11 cellular contexts compared by ENCODE assay signal in genomic region chr1:226132731-226133503, GRCh38. TPM values are rescaled to one million over a fixed set of nuclear protein-coding genes. Genes with fewer than 3 reads are reported as not detected.
DNase-seq lines count a peak whose midpoint lies in the region; ATAC-seq and TF ChIP-seq lines count a peak whose summit lies in the region.
"Had no signal": no experiment of that assay in that cellular context is flagged by ENCODE, and none has a peak within 500 bp of the region (broad histone marks: within the 10 kb centered on the region; RNA-seq: fewer than 3 reads in every experiment).

No MANE protein-coding gene starts in this region.

- no peaks in the 10 kb centered on the region for H3K9me3 Mint-ChIP-seq in IgD-negative memory B cell

- DNase-seq in Right ventricle myocardium inferior (ENCODE audit: missing footprints) (peak; percentile 56), Right ventricle myocardium superior (no peak), kidney tubule cell (ENCODE audit: low spot score) (peak; percentile 56), testis (peak; percentile 8), omental fat pad (ENCODE audit: low spot score) (no peak), COLO829 (ENCODE audit: low spot score) (no peak), BE2C (no peak)
- DNase-seq: NCI-H524; psoas muscle; stimulated activated CD8-positive, alpha-beta memory T cell treated with anti-CD3 and anti-CD28 coated beads, Interleukin-4, amount 100 ng/mL, for 48 hours had no signal

- no peaks in the 10 kb centered on the region for H3K27me3 Mint-ChIP-seq in IgD-negative memory B cell

- H3K27ac Mint-ChIP-seq in IgD-negative memory B cell, result peak overlapping the region; percentile 77 to 94 (median 93)

- intact Hi-C loops in Right ventricle myocardium inferior (cut with DNase I), result no loop called here
- intact Hi-C loops in Right ventricle myocardium superior (cut with DNase I), result no loop called here
- intact Hi-C loops in testis (cut with DNase I; ENCODE audit: low total_unique reads), result loop anchor here (10.0 kb wide), 1 partner anchor 62 kb away; no protein-coding TSS in a partner anchor

- H3K27me3 ChIP-seq in testis, result no peaks in the 10 kb centered on the region
- H3K27me3 ChIP-seq in BE2C, result no peaks in the 10 kb centered on the region

- 71 to 73% methylated on average over 17 of the region's 17 CpGs for WGBS in testis, 2 donors

- ATAC-seq in Right ventricle myocardium inferior (no peak), Right ventricle myocardium superior (ENCODE audit: poor library complexity) (no peak), omental fat pad (ENCODE audit: low FRiP score) (no peak)
- ATAC-seq: psoas muscle had no signal

- H3K4me3 ChIP-seq in testis, result no peak overlapping the region
- H3K4me3 ChIP-seq in BE2C (ENCODE audit: low read depth, low read length), result no peak overlapping the region
- H3K4me3 ChIP-seq: psoas muscle had no signal

- H3K9me3 ChIP-seq in testis (no peaks in the 10 kb centered on the region), BE2C (no peaks in the 10 kb centered on the region)
- H3K9me3 ChIP-seq: psoas muscle had no signal

- no peak overlapping the region for H3K27ac ChIP-seq in testis
- H3K27ac ChIP-seq: psoas muscle had no signal

- peak overlapping the region; percentile 44 to 92 (median 88) for H3K4me3 Mint-ChIP-seq in IgD-negative memory B cell

- H3K4me1 ChIP-seq in testis (peaks cover 15% of the 10 kb centered on the region), BE2C (peaks cover 13% of the 10 kb centered on the region)

- TF ChIP-seq CTCF in testis (IDR thresholded peaks at IDR 0.05), result no peak
- no peak for TF ChIP-seq CTCF in omental fat pad (IDR thresholded peaks at IDR 0.05)
- TF ChIP-seq CTCF in BE2C (IDR thresholded peaks at IDR 0.05; ENCODE audit: low read depth, low read length), result no peak

- H3K36me3 ChIP-seq in testis (ENCODE audit: low read depth, missing control alignments) (no peaks in the 10 kb centered on the region), BE2C (no peaks in the 10 kb centered on the region)

- H3K36me3 Mint-ChIP-seq in IgD-negative memory B cell, result peaks cover 2% of the 10 kb centered on the region

- peaks cover 38 to 50% (median 48%) of the 10 kb centered on the region in 3 donors for H3K4me1 Mint-ChIP-seq in IgD-negative memory B cell

- no peak for TF ChIP-seq POLR2A in testis (IDR thresholded peaks at IDR 0.05)

RNA-seq across cellular contexts. Expression of gene ACBD3, which starts 53.6 kb away (rescaled TPM):
- total RNA-seq in Right ventricle myocardium inferior (27.4 TPM), Right ventricle myocardium superior (23.8 TPM), testis (10 to 100 TPM; 50.6 to 57.9 TPM), omental fat pad (10 to 100 TPM; 43.1 to 52.9 (median 48.1) TPM)
- polyA plus RNA-seq in IgD-negative memory B cell (41.3 TPM), testis (ENCODE audit: insufficient read depth, low read depth, low replicate concordance) (32.9 TPM)
- 67.4 TPM for polyA plus RNA-seq in BE2C (2012; ENCODE audit: insufficient read depth, insufficient read length, low read depth)

Comparison
In these comparisons a context has a peak if more than half of its experiments do, and no peak if none do; other contexts are left out.
1. DNase-seq: peak in Right ventricle myocardium inferior (single experiment), kidney tubule cell (single experiment) and testis (single experiment); none in Right ventricle myocardium superior (single experiment), omental fat pad (single experiment), COLO829 (single experiment) and BE2C (single experiment).